1 cellular context compared by ENCODE assay signal in the genomic region with DNA sequence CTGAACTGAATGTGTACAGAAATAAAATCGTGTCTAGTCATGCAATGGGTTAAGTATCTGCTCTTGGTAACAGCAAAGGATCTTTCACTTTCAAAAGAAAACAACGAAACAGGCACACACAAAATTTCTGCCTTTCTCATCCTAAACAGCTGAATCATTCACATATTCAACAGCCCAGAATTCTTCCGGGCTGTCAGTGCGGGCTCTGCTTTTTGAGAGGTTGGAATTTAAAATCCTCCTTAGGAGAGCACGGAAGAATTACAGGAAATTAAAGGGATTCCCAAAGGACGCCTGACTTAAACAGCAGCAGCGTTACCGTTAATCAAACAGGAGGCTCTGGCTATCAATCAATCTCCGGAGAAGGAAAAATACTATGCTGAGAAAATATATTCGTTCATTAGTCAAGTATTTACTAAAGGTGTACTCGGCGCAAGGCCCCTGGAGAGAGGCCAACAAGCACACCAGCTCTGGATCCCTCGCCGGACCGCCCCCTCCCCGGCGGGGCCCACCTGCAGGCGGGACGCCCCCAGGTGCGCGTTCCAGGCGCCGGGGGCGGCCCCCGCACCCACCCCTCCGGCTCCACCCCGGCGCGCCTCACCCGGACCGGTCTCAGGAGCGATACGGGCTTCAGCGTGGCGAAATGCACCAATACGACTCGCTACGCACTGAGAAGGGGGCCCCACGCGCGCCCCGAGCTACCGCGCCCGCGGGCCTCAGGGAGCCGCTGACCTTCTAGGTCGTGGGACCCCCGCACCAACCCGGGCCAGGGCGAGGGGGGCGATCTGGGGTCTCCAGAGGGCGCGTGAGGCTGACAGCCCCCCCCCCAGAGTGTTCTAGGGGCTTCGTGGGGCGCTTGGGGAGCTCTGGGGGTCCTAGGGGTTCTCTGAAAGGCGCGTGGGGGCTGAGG.
TF ChIP-seq lines count a peak whose summit lies in the region.

No MANE protein-coding gene starts in this region.

TF ChIP-seq in H1, 55 proteins besides CTCF, POLR2A, EP300 and RAD21:
- TF ChIP-seq SUZ12 (IDR thresholded peaks at IDR 0.05; ENCODE audit: low read length) (no peak), MAFK (IDR thresholded peaks at IDR 0.05; ENCODE audit: low read depth, low read length) (no peak), USF2 (IDR thresholded peaks at IDR 0.05; ENCODE audit: low read length) (no peak), SIN3A (conservative IDR thresholded peaks at IDR 0.05 in 1 of 2, IDR thresholded peaks at IDR 0.05 in 1 of 2; ENCODE audit: low read depth in 1 of 2, low read length in 2 of 2) (no peak), SP2 (IDR thresholded peaks at IDR 0.05; ENCODE audit: low read length) (no peak), RNF2 (IDR thresholded peaks at IDR 0.05; ENCODE audit: borderline replicate concordance, low read depth, low read length, missing control alignments, poor library complexity, severe bottlenecking) (no peak), RXRA (IDR thresholded peaks at IDR 0.05; ENCODE audit: insufficient read depth, low read depth, low read length) (no peak), ASH2L (IDR thresholded peaks at IDR 0.05; ENCODE audit: low read length) (no peak), CEBPB (IDR thresholded peaks at IDR 0.05; ENCODE audit: low read depth, low read length) (no peak), SP1 (IDR thresholded peaks at IDR 0.05; ENCODE audit: low read depth, low read length) (no peak), CBX5 (IDR thresholded peaks at IDR 0.05; ENCODE audit: low read depth, low read length) (no peak), POLR2AphosphoS5 (IDR thresholded peaks at IDR 0.05; ENCODE audit: low read depth, low read length) (no peak), TCF12 (IDR thresholded peaks at IDR 0.05; ENCODE audit: low read depth, low read length) (no peak), TEAD4 (IDR thresholded peaks at IDR 0.05; ENCODE audit: low read depth, low read length) (no peak), GTF2F1 (IDR thresholded peaks at IDR 0.05; ENCODE audit: borderline replicate concordance, low read depth, low read length) (no peak), TBP (IDR thresholded peaks at IDR 0.05; ENCODE audit: low read depth, low read length) (no peak)
